Comparison of ENCODE assay signal across 7 cellular contexts in the genomic region with DNA sequence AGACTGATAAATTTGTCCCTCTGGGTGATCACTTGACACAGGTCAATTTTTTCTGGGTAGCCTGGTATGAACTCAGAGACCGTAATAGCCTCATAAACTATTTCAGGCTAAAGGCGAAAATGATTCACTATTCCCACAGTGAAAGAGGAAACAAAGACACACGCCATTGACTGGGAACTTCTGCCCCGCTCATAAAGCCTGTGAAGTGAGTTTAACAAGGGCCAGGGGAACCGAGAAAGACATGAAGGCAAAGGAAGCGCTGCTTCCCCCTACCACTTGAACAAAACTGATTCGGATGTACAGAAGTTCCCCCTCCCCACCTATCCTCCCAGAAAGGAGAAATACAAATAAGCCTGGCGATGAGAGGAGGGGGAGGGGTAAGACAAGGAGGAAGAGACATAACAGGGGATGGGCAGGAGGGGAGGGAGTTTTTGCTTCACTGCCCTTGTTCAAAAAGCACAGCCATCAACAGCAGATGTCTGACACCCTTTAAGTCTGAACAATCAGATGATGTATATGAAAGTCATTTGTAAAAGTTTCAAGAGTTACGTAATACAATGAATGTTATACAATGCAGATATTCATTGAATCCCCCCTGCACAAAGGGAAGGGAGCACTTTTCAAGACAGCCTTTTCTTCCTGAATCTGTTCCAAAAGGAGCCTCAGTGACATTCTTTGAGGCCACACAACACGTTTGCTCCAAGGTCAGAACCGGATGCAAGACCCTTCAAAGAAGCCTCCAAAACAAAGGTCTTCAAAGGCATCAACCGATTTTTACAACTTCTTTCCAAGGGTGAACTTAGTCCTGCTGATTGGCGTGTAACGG. TPM values are rescaled to one million over a fixed set of nuclear protein-coding genes. Genes with fewer than 3 reads are reported as not detected.
A peak's percentile ranks its signal among the peaks of the same experiment; 100 is the strongest.
DNase-seq lines count a peak whose midpoint lies in the region; ATAC-seq and TF ChIP-seq lines count a peak whose summit lies in the region.

No MANE protein-coding gene starts in this region.

- H3K27me3 ChIP-seq in HUES64 (ENCODE audit: insufficient read depth, low read length) (peaks cover 51% of the 10 kb centered on the region), stomach smooth muscle (ENCODE audit: control insufficient read depth in 1 of 2, insufficient read depth in 2 of 2, low read length in 2 of 2) (no peaks in the 10 kb centered on the region)

- H3K9ac ChIP-seq in HUES64 (ENCODE audit: low read depth, low read length) (peak overlapping the region; percentile 45; the same call in 1 of the 2 replicates), stomach smooth muscle (ENCODE audit: low read length in 2 of 2) (peak overlapping the region in 1 of 2 donors; percentile 14)

- H3K36me3 ChIP-seq in HUES64 (ENCODE audit: insufficient read depth, low read length) = no peaks in the 10 kb centered on the region
- no peaks in the 10 kb centered on the region for H3K36me3 ChIP-seq in stomach smooth muscle (ENCODE audit: control insufficient read depth in 2 of 2, insufficient read depth in 2 of 2, low read length in 2 of 2)

- H3K9me3 ChIP-seq in HUES64 (ENCODE audit: insufficient read depth, low read depth, low read length) = no peaks in the 10 kb centered on the region
- H3K9me3 ChIP-seq in stomach smooth muscle (ENCODE audit: control insufficient read depth in 2 of 2, low read length in 2 of 2) = no peaks in the 10 kb centered on the region

- H3K4me1 ChIP-seq in HUES64 (ENCODE audit: insufficient read depth, low read length) = peaks cover 6% of the 10 kb centered on the region
- H3K4me1 ChIP-seq in stomach smooth muscle (ENCODE audit: control insufficient read depth, insufficient read depth, low read length) = peaks cover 5% of the 10 kb centered on the region

- peak overlapping the region; percentile 66 for H3K4me3 ChIP-seq in HUES64 (ENCODE audit: low read length)
- peak overlapping the region; percentile 52 to 68 for H3K4me3 ChIP-seq in stomach smooth muscle (ENCODE audit: low read length in 2 of 2)

- H3K27ac ChIP-seq in HUES64 (ENCODE audit: low read depth, low read length) (no peak overlapping the region), stomach smooth muscle (ENCODE audit: low read length) (no peak overlapping the region)

- no peak for TF ChIP-seq CTCF in GM13977 (IDR thresholded peaks at IDR 0.05; ENCODE audit: extremely low read depth, insufficient read depth, missing control alignments)

- in situ Hi-C loops in GM13977 (cut with MboI; ENCODE audit: low pct_unique_long_range_greater_than_20kb, low sequenced_read_pairs, unreplicated experiment) = no loop called here

- ATAC-seq in GM21619 (IDR thresholded peaks at IDR 0.05; ENCODE audit: unreplicated experiment) = peak; percentile 69
- ATAC-seq in left lobe of liver = peak; percentile 28

- WGBS in HUES64 = 28% methylated on average over 13 of the region's 14 CpGs

- DNase-seq in GM13977 (ENCODE audit: low spot score) (peak; percentile 70), astrocyte of the hippocampus (ENCODE audit: low read depth, low spot score) (peak; percentile 51), left lobe of liver (ENCODE audit: low spot score) (no peak), cortex of kidney (lab: John Stamatoyannopoulos, UW) (no peak)

RNA-seq across cellular contexts. Expression of gene ABCB4, which starts 0.7 kb away (rescaled TPM):
- polyA plus RNA-seq in HUES64 (2013, experiment 1 of 2) = 0.50 TPM
- 1.0 TPM for polyA plus RNA-seq in HUES64 (2013, experiment 2 of 2)
- total RNA-seq in left lobe of liver = 114 TPM

Comparison
In these comparisons a context has a peak if more than half of its experiments do, and no peak if none do; other contexts are left out.
1. DNase-seq: peak in GM13977 (single experiment) and astrocyte of the hippocampus (single experiment); none in left lobe of liver (single experiment) and cortex of kidney (single experiment).